Comparison of ENCODE assay signal across 12 cellular contexts in genomic region chr4:23455482-23455881, GRCh38.
A peak's percentile ranks its signal among the peaks of the same experiment; 100 is the strongest.
DNase-seq lines count a peak whose midpoint lies in the region; ATAC-seq and TF ChIP-seq lines count a peak whose summit lies in the region.
"Had no signal": no experiment of that assay in that cellular context is flagged by ENCODE, and none has a peak within 500 bp of the region (broad histone marks: within the 10 kb centered on the region; RNA-seq: fewer than 3 reads in every experiment).

No MANE protein-coding gene starts in this region.

- H4K91ac ChIP-seq in H9 (ENCODE audit: insufficient read length, low read depth, low read length): no peak overlapping the region

- WGBS in H9 (ENCODE audit: extremely low coverage, insufficient read length, low lambda C conversion rate): no CpG with 5 or more reads among the region's 3 CpGs
- 4% methylated on average over 3 of the region's 3 CpGs for WGBS in right cardiac atrium
- WGBS in psoas muscle, 3 donors: 3 to 4% (median 4%) methylated on average over 3 of the region's 3 CpGs

- no peak overlapping the region for H3K4me2 ChIP-seq in H9 (ENCODE audit: insufficient read depth, insufficient read length, low read length)

- no peaks in the 10 kb centered on the region for H3K23me2 ChIP-seq in H9 (ENCODE audit: insufficient read length, low read depth, low read length, poor library complexity, severe bottlenecking)

- no peak overlapping the region for H2AK5ac ChIP-seq in H9 (ENCODE audit: insufficient read length, low read length)

- no peak overlapping the region for H2BK5ac ChIP-seq in H9 (ENCODE audit: insufficient read length, low read length)

- H3K4me3 Mint-ChIP-seq in H9: no peak overlapping the region
- H3K4me3 Mint-ChIP-seq: activated naive CD4-positive, alpha-beta T cell treated with anti-CD3 and anti-CD28 coated beads, Interleukin-2, amount 10 ng/mL, durations not matched to agents 7 days and 5 days had no signal

- no peak overlapping the region for H3K27ac Mint-ChIP-seq in H9
- H3K27ac Mint-ChIP-seq: activated naive CD4-positive, alpha-beta T cell treated with anti-CD3 and anti-CD28 coated beads, Interleukin-2, amount 10 ng/mL, durations not matched to agents 7 days and 5 days had no signal

- no peak overlapping the region for H3K14ac ChIP-seq in H9 (ENCODE audit: insufficient read depth, low read length)

- intact Hi-C loops in right cardiac atrium (cut with DNase I) (no loop called here), psoas muscle (cut with DNase I) (no loop called here), posterior cingulate gyrus (cut with DNase I) (no loop called here)

- H3K23ac ChIP-seq in H9 (ENCODE audit: insufficient read length, low read depth, low read length): no peak overlapping the region

- TF ChIP-seq CTCF in H9 (conservative IDR thresholded peaks at IDR 0.05): peak; percentile 67
- peak; percentile 24 for TF ChIP-seq CTCF in psoas muscle (IDR thresholded peaks at IDR 0.05)

- no peak overlapping the region for H2BK15ac ChIP-seq in H9 (ENCODE audit: low read depth, low read length)

- ATAC-seq in right cardiac atrium: peak; percentile 56 to 80
- peak; percentile 81 to 93 (median 88) for ATAC-seq in psoas muscle

- H3K4me1 Mint-ChIP-seq in H9: peaks cover 14 to 17% of the 10 kb centered on the region in 2 experiments
- H3K4me1 Mint-ChIP-seq: activated naive CD4-positive, alpha-beta T cell treated with anti-CD3 and anti-CD28 coated beads, Interleukin-2, amount 10 ng/mL, durations not matched to agents 7 days and 5 days had no signal

- no peak overlapping the region for H2BK12ac ChIP-seq in H9 (ENCODE audit: insufficient read length, low read depth, low read length)

- no peak overlapping the region for H3K4ac ChIP-seq in H9 (ENCODE audit: low read depth, low read length)

- H4K5ac ChIP-seq in H9 (ENCODE audit: insufficient read length, low read depth, low read length): no peak overlapping the region

- H2BK20ac ChIP-seq in H9 (ENCODE audit: low read depth, low read length, poor library complexity, severe bottlenecking): no peak overlapping the region

- no peaks in the 10 kb centered on the region for H3K27me3 ChIP-seq in H9 (ENCODE audit: insufficient read depth, low read length)
- no peaks in the 10 kb centered on the region for H3K27me3 ChIP-seq in right cardiac atrium (ENCODE audit: control insufficient read depth, insufficient read depth)
- H3K27me3 ChIP-seq in psoas muscle (ENCODE audit: insufficient read depth in 3 of 3, low read length in 2 of 3): no peaks in the 10 kb centered on the region
- H3K27me3 ChIP-seq: vagina had no signal

- H3K56ac ChIP-seq in H9 (ENCODE audit: insufficient read length, low read depth, low read length): no peak overlapping the region

- H4K8ac ChIP-seq in H9 (replicated peaks; ENCODE audit: insufficient read length, low read depth, low read length): no peak overlapping the region

- H3K27ac ChIP-seq in H9 (ENCODE audit: insufficient read length, low read depth, low read length): no peak overlapping the region
- H3K27ac ChIP-seq in right cardiac atrium (ENCODE audit: low read length): no peak overlapping the region
- H3K27ac ChIP-seq in psoas muscle: peak overlapping the region; percentile 31
- H3K27ac ChIP-seq: vagina had no signal

- no peak overlapping the region for H3K18ac ChIP-seq in H9 (ENCODE audit: insufficient read length, low read depth, low read length)

- H3K79me2 ChIP-seq in H9 (ENCODE audit: insufficient read depth, low read length): no peaks in the 10 kb centered on the region

- no peaks in the 10 kb centered on the region for H4K20me1 ChIP-seq in H9 (ENCODE audit: control insufficient read depth, insufficient read depth, insufficient read length)

- H3K79me1 ChIP-seq in H9 (ENCODE audit: insufficient read depth, low read depth, low read length, poor library complexity, severe bottlenecking): no peaks in the 10 kb centered on the region

- H3K36me3 Mint-ChIP-seq in H9 (ENCODE audit: insufficient read depth in 1 of 3, low read depth in 3 of 3): no peaks in the 10 kb centered on the region; a peak in 1 of 7 replicates
- H3K36me3 Mint-ChIP-seq: activated naive CD4-positive, alpha-beta T cell treated with anti-CD3 and anti-CD28 coated beads, Interleukin-2, amount 10 ng/mL, durations not matched to agents 7 days and 5 days had no signal

- no peak overlapping the region for H3T11ph ChIP-seq in H9 (ENCODE audit: low read length)

- DNase-seq in H9 (peak; percentile 54), SK-MEL-5 (ENCODE audit: low read depth, low spot score) (peak; percentile 55), right cardiac atrium (no peak), psoas muscle (no peak), posterior cingulate gyrus (no peak), SHP77 treated with DMSO at 0.1 percent for 48 hours (lab: John Stamatoyannopoulos, UW) (no peak), HUDEP-2 (lab: John Stamatoyannopoulos, UW; ENCODE audit: unreplicated experiment in 76 of 76) (no peak)
- DNase-seq: activated naive CD4-positive, alpha-beta T cell treated with anti-CD3 and anti-CD28 coated beads, Interleukin-2, amount 10 ng/mL, durations not matched to agents 7 days and 5 days; DMS79; effector memory CD4-positive, alpha-beta T cell; NCI-H1092 had no signal

- no peaks in the 10 kb centered on the region for H3K27me3 Mint-ChIP-seq in H9 (ENCODE audit: low read depth)
- H3K27me3 Mint-ChIP-seq: activated naive CD4-positive, alpha-beta T cell treated with anti-CD3 and anti-CD28 coated beads, Interleukin-2, amount 10 ng/mL, durations not matched to agents 7 days and 5 days had no signal

- in situ Hi-C loops in SK-MEL-5 (cut with HindIII; ENCODE audit: low pct_unique_long_range_greater_than_20kb, low sequenced_read_pairs): no loop called here

- H3K4me3 ChIP-seq in right cardiac atrium (ENCODE audit: low read length): no peak overlapping the region
- H3K4me3 ChIP-seq in psoas muscle: peak overlapping the region; percentile 21
- H3K4me3 ChIP-seq: vagina had no signal

- H3K4me1 ChIP-seq in H9 (ENCODE audit: insufficient read depth, low read length) (0 out of 2 replicates have a peak, but pooled peaks cover 2% of the 10 kb centered on the region), right cardiac atrium (ENCODE audit: control insufficient read depth, insufficient read depth, low read length) (no peaks in the 10 kb centered on the region), psoas muscle (peaks cover 17% of the 10 kb centered on the region)
- H3K4me1 ChIP-seq: vagina had no signal

- no peak overlapping the region for H3K9ac ChIP-seq in H9 (ENCODE audit: extremely low read depth, insufficient read length, low read length)

- H3K9me3 ChIP-seq in H9 (ENCODE audit: control insufficient read depth, low read depth, low read length) (no peaks in the 10 kb centered on the region), right cardiac atrium (ENCODE audit: control insufficient read depth, low read length) (no peaks in the 10 kb centered on the region), psoas muscle (no peaks in the 10 kb centered on the region)
- H3K9me3 ChIP-seq: vagina had no signal

- H2AFZ ChIP-seq in H9 (ENCODE audit: low read length): peak overlapping the region; percentile 11

- no peaks in the 10 kb centered on the region for H3K36me3 ChIP-seq in psoas muscle (ENCODE audit: insufficient read depth in 1 of 2, low read depth in 1 of 2)
- H3K36me3 ChIP-seq: vagina had no signal

- H2BK120ac ChIP-seq in H9 (ENCODE audit: low read depth, low read length, poor library complexity, severe bottlenecking): no peak overlapping the region

- H3K9me3 Mint-ChIP-seq in H9: no peaks in the 10 kb centered on the region
- H3K9me3 Mint-ChIP-seq: activated naive CD4-positive, alpha-beta T cell treated with anti-CD3 and anti-CD28 coated beads, Interleukin-2, amount 10 ng/mL, durations not matched to agents 7 days and 5 days had no signal

Comparison
In these comparisons a context has a peak if more than half of its experiments do, and no peak if none do; other contexts are left out.
1. DNase-seq: peak in H9 (single experiment) and SK-MEL-5 (single experiment); none in right cardiac atrium (0 of 3), psoas muscle (0 of 2), posterior cingulate gyrus (0 of 10), SHP77 treated with DMSO at 0.1 percent for 48 hours (single experiment) and HUDEP-2 (0 of 76).